8 cellular contexts compared by ENCODE assay signal in genomic region chr19:33521480-33522370, GRCh38. TPM values are rescaled to one million over a fixed set of nuclear protein-coding genes. Genes with fewer than 3 reads are reported as not detected.
DNase-seq lines count a peak whose midpoint lies in the region; ATAC-seq and TF ChIP-seq lines count a peak whose summit lies in the region.

PEPD (minus strand) TSS chr19:33521791; CDS start chr19:33521760, 31 bp downstream.

- H3K9ac ChIP-seq in MM.1S (ENCODE audit: low read length): peak within 1 kb of the TSS; percentile 76

- ATAC-seq in gastroesophageal sphincter: peak; percentile 98

- no peaks in the 10 kb centered on the region for H4K20me1 ChIP-seq in MM.1S (ENCODE audit: insufficient read depth, low read length)

- H3K27me3 ChIP-seq in H7 (ENCODE audit: control insufficient read depth, insufficient read depth, low read length): peaks cover 2% of the 10 kb centered on the region; the same call in 1 of the 2 replicates
- peaks cover 13% of the 10 kb centered on the region; the same call in 1 of the 2 replicates for H3K27me3 ChIP-seq in MM.1S (replicated peaks; ENCODE audit: insufficient read depth, low read length)
- H3K27me3 ChIP-seq in gastroesophageal sphincter: no peaks in the 10 kb centered on the region

- H3F3A ChIP-seq in MM.1S (ENCODE audit: insufficient read depth, low read length): no peaks in the 10 kb centered on the region

- peak within 1 kb of the TSS; percentile 98 for H3K4me2 ChIP-seq in MM.1S (ENCODE audit: low read depth, low read length)

- no peak for TF ChIP-seq EP300 in gastroesophageal sphincter (IDR thresholded peaks at IDR 0.05)

- peak within 1 kb of the TSS; percentile 93 for H2AFZ ChIP-seq in MM.1S (ENCODE audit: low read length)

- WGBS in gastroesophageal sphincter (ENCODE audit: low coverage in 1 of 2), 2 donors: 0 to 4% methylated on average over 6 to 16 of the region's 69 CpGs

- in situ Hi-C loops in SK-MEL-5 (cut with HindIII; ENCODE audit: low pct_unique_long_range_greater_than_20kb, low sequenced_read_pairs): no loop called here

- peaks cover 7% of the 10 kb centered on the region; the same call in 1 of the 2 replicates for H3K4me1 ChIP-seq in MM.1S (ENCODE audit: low read length)
- peaks cover 0 to 27% (median 16%) of the 10 kb centered on the region in 3 donors for H3K4me1 ChIP-seq in gastroesophageal sphincter

- peak; percentile 63 to 66 for TF ChIP-seq POLR2A in gastroesophageal sphincter (IDR thresholded peaks at IDR 0.05)

- peaks cover 15% of the 10 kb centered on the region for H3K79me2 ChIP-seq in MM.1S (ENCODE audit: low read length)

- TF ChIP-seq CTCF in MM.1S (IDR thresholded peaks at IDR 0.05; ENCODE audit: low read length): no peak
- no peak for TF ChIP-seq CTCF in gastroesophageal sphincter (IDR thresholded peaks at IDR 0.05)

- no peaks in the 10 kb centered on the region for H3K9me2 ChIP-seq in MM.1S (replicated peaks; ENCODE audit: insufficient read depth, low read length)

- H3K4me3 ChIP-seq in H7 (ENCODE audit: insufficient read depth, low read depth, low read length): peak within 1 kb of the TSS; percentile 88
- H3K4me3 ChIP-seq in MM.1S (ENCODE audit: low read length): peak within 1 kb of the TSS; percentile 91
- peak within 1 kb of the TSS; percentile 88 to 90 for H3K4me3 ChIP-seq in gastroesophageal sphincter

- H3K36me3 ChIP-seq in H7 (replicated peaks; ENCODE audit: control insufficient read depth, insufficient read depth, low read length) (no peaks in the 10 kb centered on the region), MM.1S (replicated peaks; ENCODE audit: insufficient read depth, low read length) (no peaks in the 10 kb centered on the region), gastroesophageal sphincter (no peaks in the 10 kb centered on the region)

- H3K9me3 ChIP-seq in MM.1S (replicated peaks; ENCODE audit: insufficient read depth, low read length) (no peaks in the 10 kb centered on the region), gastroesophageal sphincter (no peaks in the 10 kb centered on the region)

- DNase-seq in ELR (ENCODE audit: low read depth) (peak; percentile 91), H7 (peak; percentile 100), MM.1S (peak; percentile 86), SK-MEL-5 (ENCODE audit: low read depth, low spot score) (peak; percentile 89), non-pigmented ciliary epithelial cell (ENCODE audit: low read depth) (peak; percentile 57), substantia nigra (lab: John Stamatoyannopoulos, UW) (peak; percentile 53 to 96 (median 88))
- peak; percentile 84 for DNase-seq in activated naive CD4-positive, alpha-beta T cell treated with Interleukin-2 at 50 U/mL for 16 hours

- H3K27ac ChIP-seq in MM.1S (ENCODE audit: low read length) (no peak within 1 kb of the TSS), gastroesophageal sphincter (peak within 1 kb of the TSS; percentile 19 to 80 (median 76)), substantia nigra (ENCODE audit: low read depth, low read length, poor library complexity, severe bottlenecking) (peak within 1 kb of the TSS; percentile 52)

RNA-seq across cellular contexts. Expression of gene PEPD, which starts in this region (rescaled TPM):
- total RNA-seq in H7 (2014; rRNA removed; shearing (Covaris generic)): 65.7 and 84.3 TPM in 2 replicates
- total RNA-seq in SK-MEL-5 (2014; rRNA removed; shearing (Covaris generic)): 162 and 170 TPM in 2 replicates
- 303 and 326 TPM in 2 replicates for polyA plus RNA-seq in SK-MEL-5 (2015; cell fraction: cytosol; rRNA removed)
- polyA plus RNA-seq in SK-MEL-5 (2015; cell fraction: nucleus; rRNA removed): 59.3 and 60.8 TPM in 2 replicates
- total RNA-seq in gastroesophageal sphincter: 10 to 100 TPM; 61.3 to 77.7 (median 69.6) TPM
